8 cellular contexts compared by ENCODE assay signal in the genomic region with DNA sequence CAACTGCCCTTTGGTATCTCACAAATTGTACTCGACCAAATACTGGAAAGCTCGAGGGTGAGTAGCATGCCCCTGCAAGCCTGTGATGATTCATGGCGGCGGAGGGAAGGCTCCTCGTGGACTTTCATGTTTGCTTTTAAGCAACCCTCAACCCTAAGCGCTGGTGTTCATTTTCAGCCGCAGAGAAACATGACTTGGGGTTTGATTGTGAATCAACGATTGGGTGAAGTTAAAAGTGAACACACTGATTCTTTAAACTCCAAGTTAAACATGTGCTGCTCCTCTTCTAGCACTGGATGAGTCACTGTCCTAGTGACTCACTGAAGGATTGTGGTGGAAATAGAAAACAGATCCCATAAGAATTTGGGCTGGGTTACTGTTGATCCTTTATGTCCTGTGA. TPM values are rescaled to one million over a fixed set of nuclear protein-coding genes. Genes with fewer than 3 reads are reported as not detected.
DNase-seq lines count a peak whose midpoint lies in the region; ATAC-seq and TF ChIP-seq lines count a peak whose summit lies in the region.

No MANE protein-coding gene starts in this region.

- no peaks in the 10 kb centered on the region for H3K27me3 Mint-ChIP-seq in type B pancreatic cell

- peak; percentile 86 for DNase-seq in AG09319 (ENCODE audit: extremely low read depth, low read depth)
- DNase-seq in HS-27A (ENCODE audit: low read depth), result peak; percentile 80
- peak; percentile 84 for DNase-seq in amniotic stem cell (lab: John Stamatoyannopoulos, UW)
- DNase-seq in type B pancreatic cell (ENCODE audit: extremely low spot score, unreplicated experiment), result no peak
- DNase-seq in NCI-H524 (lab: John Stamatoyannopoulos, UW), result no peak

- H3K9me3 ChIP-seq in muscle layer of colon (ENCODE audit: low read length), result no peaks in the 10 kb centered on the region

- no peaks in the 10 kb centered on the region for H3K9me3 Mint-ChIP-seq in type B pancreatic cell

- H3K27me3 ChIP-seq in muscle layer of colon (ENCODE audit: control insufficient read depth in 1 of 2, insufficient read depth in 2 of 2, low read length in 2 of 2), result no peaks in the 10 kb centered on the region

- no peaks in the 10 kb centered on the region for H3K36me3 ChIP-seq in muscle layer of colon (ENCODE audit: insufficient read depth, low read length)

- no peak overlapping the region for H3K27ac Mint-ChIP-seq in type B pancreatic cell

- no peak overlapping the region for H3K4me3 ChIP-seq in muscle layer of colon (ENCODE audit: low read depth in 1 of 2, low read length in 2 of 2)

- peaks cover 20% of the 10 kb centered on the region for H3K4me1 ChIP-seq in muscle layer of colon (ENCODE audit: insufficient read depth, low read length)

- H3K36me3 Mint-ChIP-seq in type B pancreatic cell, result no peaks in the 10 kb centered on the region

- no peaks in the 10 kb centered on the region for H3K4me1 Mint-ChIP-seq in type B pancreatic cell (ENCODE audit: unreplicated experiment)

- H3K9ac ChIP-seq in muscle layer of colon (ENCODE audit: low read length), result no peak overlapping the region

- peak overlapping the region; percentile 49 for H3K27ac ChIP-seq in muscle layer of colon (ENCODE audit: low read depth, low read length)

- H3K4me3 Mint-ChIP-seq in type B pancreatic cell, result no peak overlapping the region

- ATAC-seq in HG03139 (IDR thresholded peaks at IDR 0.05; ENCODE audit: unreplicated experiment) (no peak), HG02610 (IDR thresholded peaks at IDR 0.05; ENCODE audit: unreplicated experiment) (no peak)

- TF ChIP-seq CTCF in AG09319 (IDR thresholded peaks at IDR 0.05; ENCODE audit: low read depth, low read length), result no peak
- TF ChIP-seq CTCF in type B pancreatic cell (conservative IDR thresholded peaks at IDR 0.05), result no peak

RNA-seq across cellular contexts. Expression of a gene that starts 8.3 kb away (rescaled TPM):
- 1.3 and 1.5 TPM in 2 replicates for total RNA-seq in type B pancreatic cell (ENCODE audit: low replicate concordance)

RNA-seq across cellular contexts. Expression of a gene that starts 50.5 kb away (rescaled TPM):
- total RNA-seq in type B pancreatic cell (ENCODE audit: low replicate concordance), result 9.7 and 17.8 TPM in 2 replicates

Comparison
In these comparisons a context has a peak if more than half of its experiments do, and no peak if none do; other contexts are left out.
1. DNase-seq: peak in AG09319 (single experiment), HS-27A (single experiment) and amniotic stem cell (single experiment); none in type B pancreatic cell (single experiment) and NCI-H524 (0 of 2).